Comparison of ENCODE assay signal across 1 cellular context in genomic region chr18:9952633-9953416, GRCh38.
A peak's percentile ranks its signal among the peaks of the same experiment; 100 is the strongest.
TF ChIP-seq lines count a peak whose summit lies in the region.

No MANE protein-coding gene starts in this region.

TF ChIP-seq in K562, 482 proteins besides CTCF, POLR2A, EP300 and RAD21 (continued from another document and continues in another):
- TF ChIP-seq MITF (IDR thresholded peaks at IDR 0.05): no peak
- peak; percentile 77; the same call in 1 of the 2 replicates for TF ChIP-seq GATAD2A (IDR thresholded peaks at IDR 0.05)
- TF ChIP-seq ZNF668 (CRISPR knock-in tag; IDR thresholded peaks at IDR 0.05): no peak
- TF ChIP-seq CCNT2 (IDR thresholded peaks at IDR 0.05; ENCODE audit: borderline replicate concordance, extremely low read depth, insufficient read length, low read depth, low read length): peak; percentile 88
- TF ChIP-seq DDX20 (tag; IDR thresholded peaks at IDR 0.05; ENCODE audit: low read depth): no peak
- no peak for TF ChIP-seq SAFB (IDR thresholded peaks at IDR 0.05; ENCODE audit: borderline replicate concordance, low read depth, low read length)
- no peak for TF ChIP-seq KLF10 (CRISPR knock-in tag; IDR thresholded peaks at IDR 0.05)
- TF ChIP-seq GATA2 (CRISPR knock-in tag; IDR thresholded peaks at IDR 0.05): peak; percentile 85
- no peak for TF ChIP-seq ZNF398 (CRISPR knock-in tag; IDR thresholded peaks at IDR 0.05)
- TF ChIP-seq E2F3 (CRISPR knock-in tag; IDR thresholded peaks at IDR 0.05): no peak
- no peak for TF ChIP-seq ILK (tag; IDR thresholded peaks at IDR 0.05; ENCODE audit: borderline replicate concordance, low read depth)
- no peak for TF ChIP-seq ZNF124 (CRISPR knock-in tag; IDR thresholded peaks at IDR 0.05)
- no peak for TF ChIP-seq SREBF1 (IDR thresholded peaks at IDR 0.05; ENCODE audit: borderline replicate concordance, low read depth, low read length)
- TF ChIP-seq ZSCAN29 (IDR thresholded peaks at IDR 0.05): no peak
- TF ChIP-seq MAFK (IDR thresholded peaks at IDR 0.05; ENCODE audit: low read length): peak; percentile 28; the same call in 1 of the 2 replicates
- no peak for TF ChIP-seq ZNF57 (CRISPR knock-in tag; IDR thresholded peaks at IDR 0.05)
- TF ChIP-seq JUN (IDR thresholded peaks at IDR 0.05; ENCODE audit: borderline replicate concordance, low read depth, low read length): no peak
- TF ChIP-seq JUN (CRISPR knock-in tag; IDR thresholded peaks at IDR 0.05; ENCODE audit: borderline replicate concordance): no peak
- no peak for TF ChIP-seq ZNF146 (CRISPR knock-in tag; IDR thresholded peaks at IDR 0.05; ENCODE audit: unreplicated experiment)
- TF ChIP-seq CHAMP1 (IDR thresholded peaks at IDR 0.05): peak; percentile 85
- TF ChIP-seq MYNN (IDR thresholded peaks at IDR 0.05): no peak
- no peak for TF ChIP-seq MYNN (CRISPR knock-in tag; IDR thresholded peaks at IDR 0.05)
- TF ChIP-seq GMEB1 (CRISPR knock-in tag; IDR thresholded peaks at IDR 0.05): no peak
- no peak for TF ChIP-seq HNRNPH1 (optimal IDR thresholded peaks at IDR 0.05; ENCODE audit: low read depth, low read length)
- TF ChIP-seq PHB (CRISPR knock-in tag; IDR thresholded peaks at IDR 0.05): no peak
- no peak for TF ChIP-seq CAMTA2 (CRISPR knock-in tag; conservative IDR thresholded peaks at IDR 0.05)
- TF ChIP-seq RBM34 (IDR thresholded peaks at IDR 0.05; ENCODE audit: borderline replicate concordance, insufficient read depth, low read length): no peak
- no peak for TF ChIP-seq ZNF507 (tag; conservative IDR thresholded peaks at IDR 0.05)
- no peak for TF ChIP-seq DMBX1 (CRISPR knock-in tag; IDR thresholded peaks at IDR 0.05; ENCODE audit: borderline replicate concordance)
- TF ChIP-seq THAP12 (CRISPR knock-in tag; IDR thresholded peaks at IDR 0.05): no peak
- no peak for TF ChIP-seq MEF2A (IDR thresholded peaks at IDR 0.05; ENCODE audit: control insufficient read depth, low read depth, low read length)
- no peak for TF ChIP-seq MXI1 (IDR thresholded peaks at IDR 0.05; ENCODE audit: low read depth, low read length)
- no peak for TF ChIP-seq MBD1 (CRISPR knock-in tag; IDR thresholded peaks at IDR 0.05)
- TF ChIP-seq SMARCA5 (IDR thresholded peaks at IDR 0.05): no peak
- TF ChIP-seq PHB2 (IDR thresholded peaks at IDR 0.05; ENCODE audit: low read depth): no peak
- no peak for TF ChIP-seq ATF2 (CRISPR knock-in tag; IDR thresholded peaks at IDR 0.05)
- no peak for TF ChIP-seq FUS (optimal IDR thresholded peaks at IDR 0.05; ENCODE audit: low read depth, low read length)
- TF ChIP-seq ZNF212 (CRISPR knock-in tag; IDR thresholded peaks at IDR 0.05): no peak
- peak; percentile 65 for TF ChIP-seq HDAC3 (IDR thresholded peaks at IDR 0.05; ENCODE audit: borderline replicate concordance, partially characterized antibody)
- no peak for TF ChIP-seq ZNF263 (CRISPR knock-in tag; IDR thresholded peaks at IDR 0.05; ENCODE audit: borderline replicate concordance)
- no peak for TF ChIP-seq THRA (IDR thresholded peaks at IDR 0.05)
- TF ChIP-seq TAF15 (IDR thresholded peaks at IDR 0.05; ENCODE audit: low read depth, low read length): no peak
- TF ChIP-seq ADNP (tag; IDR thresholded peaks at IDR 0.05): peak; percentile 44; the same call in 1 of the 2 replicates
- no peak for TF ChIP-seq NELFE (IDR thresholded peaks at IDR 0.05; ENCODE audit: insufficient read depth, insufficient read length)
